1 cellular context compared by ENCODE assay signal in genomic region chr10:62443866-62444265, GRCh38.
TF ChIP-seq lines count a peak whose summit lies in the region.

No MANE protein-coding gene starts in this region.

TF ChIP-seq in HepG2, 621 proteins besides CTCF, POLR2A, EP300 and RAD21 (continued from another document):
- no peak for TF ChIP-seq ZBTB10 (CRISPR knock-in tag; IDR thresholded peaks at IDR 0.05; ENCODE audit: borderline replicate concordance)
- no peak for TF ChIP-seq SYNCRIP (IDR thresholded peaks at IDR 0.05; ENCODE audit: insufficient read depth, low read depth, low read length)
- TF ChIP-seq MAZ (IDR thresholded peaks at IDR 0.05; ENCODE audit: borderline replicate concordance, low read depth, low read length): no peak
- TF ChIP-seq MAZ (CRISPR knock-in tag; IDR thresholded peaks at IDR 0.05; ENCODE audit: low read depth): no peak
